Comparison of ENCODE assay signal across 10 cellular contexts in the genomic region with DNA sequence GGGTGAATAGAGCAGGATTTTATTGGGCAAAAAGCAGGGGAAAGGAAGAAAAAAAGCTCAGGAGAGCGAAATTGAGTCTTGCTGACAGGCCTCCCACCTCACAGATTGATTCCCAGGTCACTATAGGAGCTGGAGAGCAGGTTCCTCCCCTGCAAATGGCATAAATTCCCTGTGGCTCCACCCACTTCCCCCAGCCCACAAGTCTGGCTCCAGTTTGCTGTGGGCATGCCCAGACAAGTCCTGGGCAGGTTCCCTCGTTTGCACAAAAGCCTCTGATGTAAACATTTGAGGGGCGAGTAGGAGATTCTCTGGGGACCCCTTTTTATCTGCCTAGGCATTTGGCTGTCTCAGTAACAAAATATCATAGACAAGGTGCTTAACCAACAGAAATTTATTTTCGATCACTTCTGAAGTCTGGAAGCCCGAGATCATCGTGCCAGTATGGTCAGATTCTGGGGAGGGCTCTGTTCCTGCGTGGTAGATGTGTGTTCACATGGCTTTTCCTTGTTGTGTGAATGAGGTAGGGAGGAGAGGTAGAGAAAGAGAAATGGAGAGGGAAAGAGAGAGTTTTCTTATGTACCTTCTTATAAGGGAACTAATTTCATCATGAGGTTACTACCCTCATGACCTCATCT.
DNase-seq lines count a peak whose midpoint lies in the region; ATAC-seq and TF ChIP-seq lines count a peak whose summit lies in the region.
"Had no signal": no experiment of that assay in that cellular context is flagged by ENCODE, and none has a peak within 500 bp of the region (broad histone marks: within the 10 kb centered on the region; RNA-seq: fewer than 3 reads in every experiment).

No MANE protein-coding gene starts in this region.

- DNase-seq in AG20443 (ENCODE audit: low spot score) (peak; percentile 9), MG63 (peak; percentile 35), epithelial cell of esophagus (ENCODE audit: low read depth) (peak; percentile 61), GM19240 (ENCODE audit: insufficient read length, low spot score) (no peak), COR-L47 (lab: John Stamatoyannopoulos, UW) (no peak)
- no peak for DNase-seq in activated T-helper 2 cell treated with anti-CD3 and anti-CD28 coated beads, Interferon-gamma antibody, Interleukin-2, Interleukin-4, amounts not matched to agents 10 μg/mL and 5 μg/mL and 100 μg/mL, durations not matched to agents 14 hours and 24 hours and 36 hours (ENCODE audit: low spot score)
- DNase-seq: activated B cell treated with CpG ODN at 0.5 μM for 24 hours had no signal

- H3K4me3 Mint-ChIP-seq in activated T-helper 2 cell treated with anti-CD3 and anti-CD28 coated beads, Interferon-gamma antibody, Interleukin-2, Interleukin-4, amounts not matched to agents 10 μg/mL and 5 μg/mL and 100 μg/mL, durations not matched to agents 14 hours and 24 hours and 36 hours (ENCODE audit: low read depth) = no peak overlapping the region
- H3K4me3 Mint-ChIP-seq: activated B cell treated with CpG ODN at 0.5 μM for 24 hours, nephron had no signal

- no peaks in the 10 kb centered on the region for H3K36me3 ChIP-seq in MG63

- no peaks in the 10 kb centered on the region for H3K27me3 Mint-ChIP-seq in activated T-helper 2 cell treated with anti-CD3 and anti-CD28 coated beads, Interferon-gamma antibody, Interleukin-2, Interleukin-4, amounts not matched to agents 10 μg/mL and 5 μg/mL and 100 μg/mL, durations not matched to agents 14 hours and 24 hours and 36 hours (ENCODE audit: low read depth)
- H3K27me3 Mint-ChIP-seq: activated B cell treated with CpG ODN at 0.5 μM for 24 hours had no signal

- no peaks in the 10 kb centered on the region for H3K27me3 ChIP-seq in MG63

- intact Hi-C loops in activated T-helper 2 cell treated with anti-CD3 and anti-CD28 coated beads, Interferon-gamma antibody, Interleukin-2, Interleukin-4, amounts not matched to agents 10 μg/mL and 5 μg/mL and 100 μg/mL, durations not matched to agents 14 hours and 24 hours and 36 hours (cut with micrococcal nuclease) = no loop called here

- H3K4me3 ChIP-seq in MG63 = no peak overlapping the region
- no peak overlapping the region for H3K4me3 ChIP-seq in epithelial cell of esophagus (ENCODE audit: low read length)

- ATAC-seq in GM19395 (IDR thresholded peaks at IDR 0.05; ENCODE audit: unreplicated experiment) (peak; percentile 76), HG02840 (IDR thresholded peaks at IDR 0.05; ENCODE audit: low FRiP score, unreplicated experiment) (no peak)

- H3K27ac Mint-ChIP-seq in activated T-helper 2 cell treated with anti-CD3 and anti-CD28 coated beads, Interferon-gamma antibody, Interleukin-2, Interleukin-4, amounts not matched to agents 10 μg/mL and 5 μg/mL and 100 μg/mL, durations not matched to agents 14 hours and 24 hours and 36 hours = no peak overlapping the region
- H3K27ac Mint-ChIP-seq: activated B cell treated with CpG ODN at 0.5 μM for 24 hours, nephron had no signal

- no peak for TF ChIP-seq CTCF in epithelial cell of esophagus (IDR thresholded peaks at IDR 0.05; ENCODE audit: insufficient read depth, low read depth, low read length, missing control alignments)

- H3K4me1 Mint-ChIP-seq in activated T-helper 2 cell treated with anti-CD3 and anti-CD28 coated beads, Interferon-gamma antibody, Interleukin-2, Interleukin-4, amounts not matched to agents 10 μg/mL and 5 μg/mL and 100 μg/mL, durations not matched to agents 14 hours and 24 hours and 36 hours (ENCODE audit: low read depth) = no peaks in the 10 kb centered on the region
- H3K4me1 Mint-ChIP-seq: activated B cell treated with CpG ODN at 0.5 μM for 24 hours, nephron had no signal

- H3K36me3 Mint-ChIP-seq in activated T-helper 2 cell treated with anti-CD3 and anti-CD28 coated beads, Interferon-gamma antibody, Interleukin-2, Interleukin-4, amounts not matched to agents 10 μg/mL and 5 μg/mL and 100 μg/mL, durations not matched to agents 14 hours and 24 hours and 36 hours (ENCODE audit: low read depth) = no peaks in the 10 kb centered on the region

- H3K9me3 Mint-ChIP-seq in activated T-helper 2 cell treated with anti-CD3 and anti-CD28 coated beads, Interferon-gamma antibody, Interleukin-2, Interleukin-4, amounts not matched to agents 10 μg/mL and 5 μg/mL and 100 μg/mL, durations not matched to agents 14 hours and 24 hours and 36 hours = peaks cover 18% of the 10 kb centered on the region

- H3K9me3 ChIP-seq in MG63 = peaks cover 8% of the 10 kb centered on the region

Comparison
In these comparisons a context has a peak if more than half of its experiments do, and no peak if none do; other contexts are left out.
1. DNase-seq: peak in AG20443 (single experiment), MG63 (single experiment) and epithelial cell of esophagus (single experiment); none in GM19240 (single experiment), activated T-helper 2 cell treated with anti-CD3 and anti-CD28 coated beads, Interferon-gamma antibody, Interleukin-2, Interleukin-4, amounts not matched to agents 10 μg/mL and 5 μg/mL and 100 μg/mL, durations not matched to agents 14 hours and 24 hours and 36 hours (single experiment) and COR-L47 (single experiment).